17 cellular contexts compared by ENCODE assay signal in the genomic region with DNA sequence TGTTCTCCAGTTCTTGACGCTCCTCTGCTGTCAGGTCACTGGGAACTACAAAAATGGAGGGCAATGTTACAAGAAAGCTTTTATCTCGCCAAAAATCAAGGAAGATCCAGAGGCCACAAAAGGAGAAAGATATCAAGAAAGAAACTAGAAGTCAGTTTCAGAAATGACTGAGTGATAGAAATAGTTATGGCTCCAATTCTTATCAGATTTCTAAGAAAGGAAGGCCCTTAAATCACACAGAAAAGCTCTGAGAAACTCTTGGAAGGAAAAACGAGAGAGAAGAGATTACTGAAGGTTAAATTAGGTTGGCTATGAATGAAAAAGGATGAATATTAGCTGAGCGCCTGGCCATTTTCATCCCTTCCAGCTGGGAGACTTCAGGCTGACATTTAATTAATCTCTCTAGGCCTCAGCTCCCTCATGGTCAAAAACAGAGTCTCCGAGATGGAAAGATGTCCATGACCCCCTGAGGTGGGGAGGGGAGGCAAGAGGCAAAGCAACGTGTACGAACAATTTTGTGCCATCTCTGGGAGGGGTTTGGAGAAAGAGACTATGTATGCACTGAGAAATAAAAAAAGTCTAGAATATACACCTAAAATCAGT.
DNase-seq lines count a peak whose midpoint lies in the region; ATAC-seq and TF ChIP-seq lines count a peak whose summit lies in the region.
"Had no signal": no experiment of that assay in that cellular context is flagged by ENCODE, and none has a peak within 500 bp of the region (broad histone marks: within the 10 kb centered on the region; RNA-seq: fewer than 3 reads in every experiment).

No MANE protein-coding gene starts in this region.

- CTCF ChIA-PET in activated CD4-positive, alpha-beta T cell treated with anti-CD3 and anti-CD28 coated beads for 36 hours (lab: Charles Lee): interaction anchor here (0.5 to 5.1 kb wide), 19 partner anchors 8 to 794 kb away, joined by 3 to 47 read pairs (median 4); no protein-coding TSS in a partner anchor

- no peaks in the 10 kb centered on the region for H3K27me3 Mint-ChIP-seq in activated CD4-positive, alpha-beta T cell treated with anti-CD3 and anti-CD28 coated beads for 36 hours
- H3K27me3 Mint-ChIP-seq in activated naive CD8-positive, alpha-beta T cell: no peaks in the 10 kb centered on the region

- H3K4me2 ChIP-seq in OCI-LY3 (ENCODE audit: low read length) (peak overlapping the region; percentile 70), parathyroid adenoma (ENCODE audit: low read length) (no peak overlapping the region)
- H3K4me2 ChIP-seq: smooth muscle cell had no signal

- POLR2A ChIA-PET in activated CD4-positive, alpha-beta T cell treated with anti-CD3 and anti-CD28 coated beads for 36 hours (lab: Charles Lee): interaction anchor here (0.7 to 1.4 kb wide), 5 partner anchors 12 to 38 kb away, joined by 3 to 5 read pairs (median 4); no protein-coding TSS in a partner anchor

- no peaks in the 10 kb centered on the region for H3K27me3 ChIP-seq in OCI-LY3 (ENCODE audit: low read depth, low read length)
- H3K27me3 ChIP-seq in parathyroid adenoma (ENCODE audit: control insufficient read depth, insufficient read depth, low read length): no peaks in the 10 kb centered on the region
- no peaks in the 10 kb centered on the region for H3K27me3 ChIP-seq in suprapubic skin

- peaks cover 27% of the 10 kb centered on the region for H4K20me1 ChIP-seq in OCI-LY3 (ENCODE audit: insufficient read depth, low read length)

- H2AFZ ChIP-seq in OCI-LY3 (ENCODE audit: low read depth, low read length) (no peak overlapping the region), parathyroid adenoma (peak overlapping the region; percentile 56)

- peak overlapping the region; percentile 47 for H3K4me3 ChIP-seq in OCI-LY3 (ENCODE audit: low read length)
- H3K4me3 ChIP-seq in parathyroid adenoma (ENCODE audit: low read depth, low read length): no peak overlapping the region
- no peak overlapping the region for H3K4me3 ChIP-seq in suprapubic skin
- H3K4me3 ChIP-seq: coronary artery, lung, smooth muscle cell had no signal

- TF ChIP-seq CTCF in OCI-LY3 (IDR thresholded peaks at IDR 0.05; ENCODE audit: low read depth, low read length) (no peak), parathyroid adenoma (IDR thresholded peaks at IDR 0.05) (no peak), suprapubic skin (IDR thresholded peaks at IDR 0.05) (no peak)

- no peaks in the 10 kb centered on the region for H3K9me3 Mint-ChIP-seq in activated CD4-positive, alpha-beta T cell treated with anti-CD3 and anti-CD28 coated beads for 36 hours (ENCODE audit: low read depth)
- H3K9me3 Mint-ChIP-seq in activated naive CD8-positive, alpha-beta T cell (ENCODE audit: low read depth): no peaks in the 10 kb centered on the region

- peaks cover 36% of the 10 kb centered on the region for H3K36me3 Mint-ChIP-seq in activated CD4-positive, alpha-beta T cell treated with anti-CD3 and anti-CD28 coated beads for 36 hours (ENCODE audit: low read depth)
- H3K36me3 Mint-ChIP-seq in activated naive CD8-positive, alpha-beta T cell: no peaks in the 10 kb centered on the region

- no peak for DNase-seq in activated CD4-positive, alpha-beta T cell treated with anti-CD3 and anti-CD28 coated beads for 36 hours
- no peak for DNase-seq in activated CD4-positive, alpha-beta T cell treated with anti-CD3 and anti-CD28 coated beads, Interleukin-2, amount 50 U/mL, for 4 hours
- no peak for DNase-seq in suprapubic skin (ENCODE audit: low spot score in 2 of 2)
- DNase-seq: 8988T; activated CD4-positive, alpha-beta T cell treated with anti-CD3 and anti-CD28 coated beads, Interleukin-2, amount 50 U/mL, for 1 hour; NCI-H1694 treated with DMSO at 0.1 percent for 48 hours; NCI-H82; occipital lobe; trophoblast cell had no signal

- peaks cover 73% of the 10 kb centered on the region for H3K4me1 Mint-ChIP-seq in activated CD4-positive, alpha-beta T cell treated with anti-CD3 and anti-CD28 coated beads for 36 hours
- H3K4me1 Mint-ChIP-seq in activated naive CD8-positive, alpha-beta T cell (ENCODE audit: low read depth): peaks cover 76% of the 10 kb centered on the region

- peak overlapping the region; percentile 34 for H3K4me3 Mint-ChIP-seq in activated CD4-positive, alpha-beta T cell treated with anti-CD3 and anti-CD28 coated beads for 36 hours
- H3K4me3 Mint-ChIP-seq in activated naive CD8-positive, alpha-beta T cell: peak overlapping the region; percentile 78

- H3K9me3 ChIP-seq in OCI-LY3 (ENCODE audit: insufficient read depth, low read length): no peaks in the 10 kb centered on the region
- no peaks in the 10 kb centered on the region for H3K9me3 ChIP-seq in parathyroid adenoma (ENCODE audit: control insufficient read depth, low read length)
- H3K9me3 ChIP-seq in suprapubic skin: no peaks in the 10 kb centered on the region

- ATAC-seq in activated CD4-positive, alpha-beta T cell treated with anti-CD3 and anti-CD28 coated beads for 36 hours: peak; percentile 17
- no peak for ATAC-seq in HG03175 (IDR thresholded peaks at IDR 0.05; ENCODE audit: unreplicated experiment)
- ATAC-seq in GM19328 (IDR thresholded peaks at IDR 0.05; ENCODE audit: unreplicated experiment): no peak

- peak overlapping the region; percentile 86 for H3K27ac Mint-ChIP-seq in activated CD4-positive, alpha-beta T cell treated with anti-CD3 and anti-CD28 coated beads for 36 hours
- H3K27ac Mint-ChIP-seq in activated naive CD8-positive, alpha-beta T cell: peak overlapping the region; percentile 88

- H3K36me3 ChIP-seq in OCI-LY3 (replicated peaks; ENCODE audit: low read depth, low read length): peaks cover 11% of the 10 kb centered on the region
- no peaks in the 10 kb centered on the region for H3K36me3 ChIP-seq in parathyroid adenoma (ENCODE audit: control insufficient read depth, insufficient read depth, low read length)
- H3K36me3 ChIP-seq in suprapubic skin: peaks cover 14% of the 10 kb centered on the region

- no peak for TF ChIP-seq POLR2A in suprapubic skin (IDR thresholded peaks at IDR 0.05)

- intact Hi-C loops in activated CD4-positive, alpha-beta T cell treated with anti-CD3 and anti-CD28 coated beads for 36 hours (cut with DNase I, micrococcal nuclease): loop anchor here (1.0 to 5.0 kb wide), 4 partner anchors 10 to 265 kb away; no protein-coding TSS in a partner anchor

- 80% methylated on average over 7 of the region's 7 CpGs for WGBS in suprapubic skin

- peak overlapping the region; percentile 32; the same call in 1 of the 2 replicates for H3K9ac ChIP-seq in OCI-LY3 (ENCODE audit: low read length)
- no peak overlapping the region for H3K9ac ChIP-seq in parathyroid adenoma

- H3K79me2 ChIP-seq in OCI-LY3 (ENCODE audit: low read length) (peaks cover 74% of the 10 kb centered on the region), parathyroid adenoma (peaks cover 20% of the 10 kb centered on the region)

- H3K27ac ChIP-seq in OCI-LY3 (ENCODE audit: low read length) (peak overlapping the region; percentile 86), parathyroid adenoma (peak overlapping the region; percentile 48), suprapubic skin (no peak overlapping the region)
- H3K27ac ChIP-seq: coronary artery had no signal

- H3K4me1 ChIP-seq in OCI-LY3 (ENCODE audit: low read length) (peaks cover 65% of the 10 kb centered on the region), parathyroid adenoma (peaks cover 17% of the 10 kb centered on the region), suprapubic skin (peaks cover 47% of the 10 kb centered on the region)

- TF ChIP-seq EP300 in suprapubic skin (IDR thresholded peaks at IDR 0.05): no peak
